ENCODE assay signal across 23 cellular contexts in genomic region chr12:28645891-28646290, GRCh38.
"Had no signal": no experiment of that assay in that cellular context is flagged by ENCODE, and none has a peak within 500 bp of the region (broad histone marks: within the 10 kb centered on the region; RNA-seq: fewer than 3 reads in every experiment).

No MANE protein-coding gene starts in this region.

- H3K27me3 Mint-ChIP-seq: activated CD4-positive, alpha-beta T cell treated with anti-CD3 and anti-CD28 coated beads, Interleukin-2, amount 10 ng/mL, durations not matched to agents 7 days and 5 days; activated CD8-positive, alpha-beta T cell treated with anti-CD3 and anti-CD28 coated beads for 36 hours; activated naive CD8-positive, alpha-beta T cell treated with anti-CD3 and anti-CD28 coated beads, Interleukin-2, amount 10 ng/mL, durations not matched to agents 7 days and 5 days; effector memory CD8-positive, alpha-beta T cell had no signal

- H3K36me3 ChIP-seq: brain microvascular endothelial cell, esophagus squamous epithelium, gastroesophageal sphincter had no signal

- H3K4me3 Mint-ChIP-seq: activated CD4-positive, alpha-beta T cell treated with anti-CD3 and anti-CD28 coated beads, Interleukin-2, amount 10 ng/mL, durations not matched to agents 7 days and 5 days; activated CD8-positive, alpha-beta T cell treated with anti-CD3 and anti-CD28 coated beads for 36 hours; activated naive CD4-positive, alpha-beta T cell treated with anti-CD3 and anti-CD28 coated beads, Interleukin-2, amount 10 ng/mL, durations not matched to agents 7 days and 5 days; activated naive CD8-positive, alpha-beta T cell treated with anti-CD3 and anti-CD28 coated beads, Interleukin-2, amount 10 ng/mL, durations not matched to agents 7 days and 5 days; effector memory CD8-positive, alpha-beta T cell had no signal

- H3K9me3 ChIP-seq: esophagus squamous epithelium had no signal

- H3K27me3 ChIP-seq: brain microvascular endothelial cell, esophagus squamous epithelium, gastroesophageal sphincter had no signal

- H3K27ac ChIP-seq: brain microvascular endothelial cell, epithelial cell of prostate, esophagus squamous epithelium, gastroesophageal sphincter had no signal

- ATAC-seq: activated CD8-positive, alpha-beta T cell treated with anti-CD3 and anti-CD28 coated beads for 36 hours; activated naive CD4-positive, alpha-beta T cell treated with anti-CD3 and anti-CD28 coated beads, Interleukin-2, amount 50 U/mL, for 72 hours; effector memory CD8-positive, alpha-beta T cell; gastroesophageal sphincter had no signal

- DNase-seq: activated CD4-positive, alpha-beta T cell treated with anti-CD3 and anti-CD28 coated beads for 1 hour; activated CD4-positive, alpha-beta T cell treated with anti-CD3 and anti-CD28 coated beads for 4 hours; activated CD4-positive, alpha-beta T cell treated with anti-CD3 and anti-CD28 coated beads, Interleukin-2, amount 10 ng/mL, durations not matched to agents 7 days and 5 days; activated CD4-positive, alpha-beta T cell treated with anti-CD3 and anti-CD28 coated beads, Interleukin-2, amount 50 U/mL, for 4 hours; activated CD8-positive, alpha-beta memory T cell treated with anti-CD3 and anti-CD28 coated beads for 24 hours; activated CD8-positive, alpha-beta T cell treated with anti-CD3 and anti-CD28 coated beads for 36 hours; activated gamma-delta T cell; activated naive CD4-positive, alpha-beta T cell; activated naive CD4-positive, alpha-beta T cell treated with anti-CD3 and anti-CD28 coated beads, Interleukin-2, amount 10 ng/mL, durations not matched to agents 7 days and 5 days; activated naive CD8-positive, alpha-beta T cell treated with anti-CD3 and anti-CD28 coated beads, Interleukin-2, amount 10 ng/mL, durations not matched to agents 7 days and 5 days; activated T-cell treated with anti-CD3 and anti-CD28 coated beads, Interleukin-2, amount 50 U/mL, for 48 hours; brain microvascular endothelial cell; caudate nucleus; cortex of kidney; dermis blood vessel endothelial cell; effector CD4-positive, alpha-beta T cell; effector memory CD8-positive, alpha-beta T cell; esophagus squamous epithelium; foreskin melanocyte; T-helper 2 cell had no signal

- H3K4me1 ChIP-seq: esophagus squamous epithelium, gastroesophageal sphincter had no signal

- H3K36me3 Mint-ChIP-seq: activated naive CD4-positive, alpha-beta T cell treated with anti-CD3 and anti-CD28 coated beads, Interleukin-2, amount 10 ng/mL, durations not matched to agents 7 days and 5 days; activated naive CD4-positive, alpha-beta T cell treated with anti-CD3 and anti-CD28 coated beads, Interleukin-2, amount 50 U/mL, for 72 hours; activated naive CD8-positive, alpha-beta T cell treated with anti-CD3 and anti-CD28 coated beads, Interleukin-2, amount 10 ng/mL, durations not matched to agents 7 days and 5 days had no signal

- H3K9me3 Mint-ChIP-seq: activated CD8-positive, alpha-beta T cell treated with anti-CD3 and anti-CD28 coated beads for 36 hours; activated naive CD4-positive, alpha-beta T cell treated with anti-CD3 and anti-CD28 coated beads, Interleukin-2, amount 10 ng/mL, durations not matched to agents 7 days and 5 days; activated naive CD8-positive, alpha-beta T cell treated with anti-CD3 and anti-CD28 coated beads, Interleukin-2, amount 10 ng/mL, durations not matched to agents 7 days and 5 days had no signal

- H3K4me1 Mint-ChIP-seq: activated CD4-positive, alpha-beta T cell treated with anti-CD3 and anti-CD28 coated beads, Interleukin-2, amount 10 ng/mL, durations not matched to agents 7 days and 5 days; activated naive CD4-positive, alpha-beta T cell treated with anti-CD3 and anti-CD28 coated beads, Interleukin-2, amount 10 ng/mL, durations not matched to agents 7 days and 5 days; activated naive CD8-positive, alpha-beta T cell treated with anti-CD3 and anti-CD28 coated beads, Interleukin-2, amount 10 ng/mL, durations not matched to agents 7 days and 5 days had no signal

- H3K4me3 ChIP-seq: esophagus squamous epithelium, gastroesophageal sphincter had no signal

- H3K27ac Mint-ChIP-seq: activated CD4-positive, alpha-beta T cell treated with anti-CD3 and anti-CD28 coated beads, Interleukin-2, amount 10 ng/mL, durations not matched to agents 7 days and 5 days; activated CD8-positive, alpha-beta T cell treated with anti-CD3 and anti-CD28 coated beads for 36 hours; activated naive CD4-positive, alpha-beta T cell treated with anti-CD3 and anti-CD28 coated beads, Interleukin-2, amount 10 ng/mL, durations not matched to agents 7 days and 5 days; activated naive CD4-positive, alpha-beta T cell treated with anti-CD3 and anti-CD28 coated beads, Interleukin-2, amount 50 U/mL, for 72 hours; activated naive CD8-positive, alpha-beta T cell treated with anti-CD3 and anti-CD28 coated beads, Interleukin-2, amount 10 ng/mL, durations not matched to agents 7 days and 5 days; effector memory CD8-positive, alpha-beta T cell had no signal
